17 cellular contexts compared by ENCODE assay signal in the genomic region with DNA sequence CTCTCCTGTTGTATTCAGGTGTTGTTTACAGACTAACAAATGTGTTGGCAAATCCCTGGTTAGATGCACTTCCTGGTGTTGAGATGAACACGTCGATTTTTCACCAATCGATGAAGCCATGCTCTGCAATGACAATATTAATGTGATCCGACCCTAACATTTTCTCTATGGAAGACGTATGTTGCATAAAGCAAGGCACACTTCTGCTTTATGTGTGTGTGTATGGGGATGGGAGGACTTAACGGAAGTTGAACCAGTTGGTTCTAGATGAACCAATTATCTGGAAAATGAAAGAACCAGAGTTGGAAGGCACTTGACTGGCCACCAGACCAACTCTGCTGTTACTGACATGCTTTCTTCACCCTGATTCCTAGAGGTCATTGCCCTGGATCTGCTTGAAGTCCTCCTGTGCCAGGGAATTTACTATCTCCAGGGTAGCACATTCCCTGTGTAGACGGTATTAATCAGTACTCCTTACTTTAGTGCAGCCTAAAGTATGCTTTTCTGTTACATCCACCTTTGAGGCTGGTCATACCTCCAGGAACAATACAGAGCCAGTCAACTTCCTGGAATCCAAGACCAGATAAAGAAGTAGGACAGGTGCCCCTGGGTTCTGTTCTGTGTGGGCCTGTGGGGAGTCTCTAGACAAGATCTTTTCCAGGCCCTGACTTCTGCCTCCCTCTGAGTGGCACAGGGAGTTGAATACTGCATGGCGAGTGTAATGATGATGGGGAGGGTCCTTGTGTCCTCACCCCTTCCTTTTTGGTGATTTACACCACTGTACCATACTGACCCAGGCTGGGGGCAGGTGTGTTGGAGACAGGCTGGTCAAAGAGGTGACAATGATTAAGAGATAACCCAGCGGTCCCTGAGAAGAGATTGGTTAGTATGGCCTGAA. TPM values are rescaled to one million over a fixed set of nuclear protein-coding genes. Genes with fewer than 3 reads are reported as not detected.
DNase-seq lines count a peak whose midpoint lies in the region; ATAC-seq and TF ChIP-seq lines count a peak whose summit lies in the region.
"Had no signal": no experiment of that assay in that cellular context is flagged by ENCODE, and none has a peak within 500 bp of the region (broad histone marks: within the 10 kb centered on the region; RNA-seq: fewer than 3 reads in every experiment).

No MANE protein-coding gene starts in this region.

- no peaks in the 10 kb centered on the region for H3K79me1 ChIP-seq in neuronal stem cell (ENCODE audit: low read depth, low read length)

- H2BK120ac ChIP-seq in neuronal stem cell (ENCODE audit: low read depth, low read length) = no peak overlapping the region

- H3K9me3 ChIP-seq in adipocyte (ENCODE audit: control insufficient read depth, low read length) = no peaks in the 10 kb centered on the region
- H3K9me3 ChIP-seq in neuronal stem cell (replicated peaks in 1 of 2; ENCODE audit: control insufficient read depth in 2 of 2, insufficient read depth in 1 of 2, low read depth in 1 of 2, low read length in 2 of 2) = no peaks in the 10 kb centered on the region
- H3K9me3 ChIP-seq: tibial nerve had no signal

- H3K4me2 ChIP-seq in neuronal stem cell (ENCODE audit: insufficient read depth, low read length, poor library complexity, severe bottlenecking) = no peak overlapping the region

- peak; percentile 50 for DNase-seq in activated CD4-positive, alpha-beta T cell treated with anti-CD3 and anti-CD28 coated beads, Interleukin-2, amount 10 ng/mL, durations not matched to agents 24 days and 14 days
- no peak for DNase-seq in activated CD4-positive, alpha-beta T cell treated with anti-CD3 and anti-CD28 coated beads for 4 hours
- peak; percentile 27 to 39 for DNase-seq in NOMO-1 (lab: John Stamatoyannopoulos, UW; ENCODE audit: unreplicated experiment in 2 of 2)
- DNase-seq in adipocyte (ENCODE audit: low read depth) = no peak
- DNase-seq in neuronal stem cell (ENCODE audit: low spot score) = no peak
- no peak for DNase-seq in mesothelial cell of epicardium (ENCODE audit: low spot score in 2 of 2, unreplicated experiment in 2 of 2)
- DNase-seq in dorsolateral prefrontal cortex = no peak
- DNase-seq: activated T-cell treated with anti-CD3 and anti-CD28 coated beads, Interleukin-2, amount 50 U/mL, for 1 hour; DMS153; NCI-H146; NCI-H510A; nucleus accumbens; small intestine had no signal

- H3K4me3 Mint-ChIP-seq in activated CD4-positive, alpha-beta T cell treated with anti-CD3 and anti-CD28 coated beads, Interleukin-2, amount 10 ng/mL, durations not matched to agents 24 days and 14 days = no peak overlapping the region
- no peak overlapping the region for H3K4me3 Mint-ChIP-seq in mesothelial cell of epicardium

- H3K18ac ChIP-seq in neuronal stem cell (ENCODE audit: low read length) = no peak overlapping the region

- H3K4me1 ChIP-seq in adipocyte (ENCODE audit: control insufficient read depth, insufficient read depth, low read length) = peaks cover 50% of the 10 kb centered on the region
- H3K4me1 ChIP-seq in neuronal stem cell (ENCODE audit: control insufficient read depth in 2 of 2, insufficient read depth in 1 of 2, low read depth in 1 of 2, low read length in 2 of 2) = peaks cover 3 to 9% of the 10 kb centered on the region in 2 donors

- H3K9ac ChIP-seq in adipocyte (ENCODE audit: low read length) (peak overlapping the region; percentile 16), neuronal stem cell (ENCODE audit: low read depth, low read length, poor library complexity) (peak overlapping the region; percentile 26)

- WGBS in neuronal stem cell (ENCODE audit: extremely low coverage in 2 of 2, insufficient read length in 2 of 2, insufficient replicate concordance in 1 of 2), 2 donors = no CpG with 5 or more reads among the region's 9 CpGs

- H3K27me3 ChIP-seq in adipocyte (replicated peaks; ENCODE audit: control insufficient read depth, insufficient read depth, low read length) (no peaks in the 10 kb centered on the region), neuronal stem cell (ENCODE audit: control insufficient read depth in 3 of 3, insufficient read depth in 3 of 3, low read depth in 1 of 3, low read length in 3 of 3) (no peaks in the 10 kb centered on the region), dorsolateral prefrontal cortex (no peaks in the 10 kb centered on the region)
- H3K27me3 ChIP-seq: tibial nerve had no signal

- no peak overlapping the region for H2AK5ac ChIP-seq in neuronal stem cell (ENCODE audit: low read depth, low read length)

- no peak for ATAC-seq in GM18873 (IDR thresholded peaks at IDR 0.05; ENCODE audit: low FRiP score, unreplicated experiment)
- ATAC-seq: left lobe of liver, Right ventricle myocardium inferior had no signal

- H3K4me1 Mint-ChIP-seq in activated CD4-positive, alpha-beta T cell treated with anti-CD3 and anti-CD28 coated beads, Interleukin-2, amount 10 ng/mL, durations not matched to agents 24 days and 14 days = peaks cover 67% of the 10 kb centered on the region
- H3K4me1 Mint-ChIP-seq in mesothelial cell of epicardium = peaks cover 14% of the 10 kb centered on the region

- peaks cover 4% of the 10 kb centered on the region for H3K9me3 Mint-ChIP-seq in activated CD4-positive, alpha-beta T cell treated with anti-CD3 and anti-CD28 coated beads, Interleukin-2, amount 10 ng/mL, durations not matched to agents 24 days and 14 days
- no peaks in the 10 kb centered on the region for H3K9me3 Mint-ChIP-seq in mesothelial cell of epicardium

- H4K8ac ChIP-seq in neuronal stem cell (ENCODE audit: low read depth, low read length) = no peak overlapping the region

- peaks cover 2% of the 10 kb centered on the region for H3K27me3 Mint-ChIP-seq in activated CD4-positive, alpha-beta T cell treated with anti-CD3 and anti-CD28 coated beads, Interleukin-2, amount 10 ng/mL, durations not matched to agents 24 days and 14 days
- no peaks in the 10 kb centered on the region for H3K27me3 Mint-ChIP-seq in mesothelial cell of epicardium (ENCODE audit: low read depth)

- no peak overlapping the region for H2BK5ac ChIP-seq in neuronal stem cell (ENCODE audit: low read length)

- H3K23ac ChIP-seq in neuronal stem cell (ENCODE audit: low read depth, low read length, poor library complexity) = no peak overlapping the region

- H3K36me3 ChIP-seq in adipocyte (ENCODE audit: control insufficient read depth, insufficient read depth, low read length, severe bottlenecking) = peaks cover 63% of the 10 kb centered on the region
- H3K36me3 ChIP-seq in neuronal stem cell (replicated peaks in 1 of 2; ENCODE audit: control insufficient read depth in 2 of 2, insufficient read depth in 2 of 2, low read length in 2 of 2) = peaks cover 30 to 64% of the 10 kb centered on the region in 2 donors

- no peak overlapping the region for H3K4me3 ChIP-seq in adipocyte (ENCODE audit: low read length)
- no peak overlapping the region for H3K4me3 ChIP-seq in neuronal stem cell (ENCODE audit: low read length in 2 of 2)
- H3K4me3 ChIP-seq in dorsolateral prefrontal cortex = no peak overlapping the region
- H3K4me3 ChIP-seq: tibial nerve had no signal

- intact Hi-C loops in activated CD4-positive, alpha-beta T cell treated with anti-CD3 and anti-CD28 coated beads, Interleukin-2, amount 10 ng/mL, durations not matched to agents 24 days and 14 days (cut with micrococcal nuclease) = loop anchor here (10.0 kb wide), 1 partner anchor 324 kb away; a partner anchor contains a TSS
- intact Hi-C loops in dorsolateral prefrontal cortex (cut with DNase I) = loop anchor here in 1 of 2 donors (5.0 kb wide), 2 partner anchors 106 to 126 kb away; a partner anchor contains a TSS

- H2BK12ac ChIP-seq in neuronal stem cell (ENCODE audit: low read length) = no peak overlapping the region

- H3K14ac ChIP-seq in neuronal stem cell (ENCODE audit: low read length) = no peak overlapping the region

- H2BK15ac ChIP-seq in neuronal stem cell (ENCODE audit: low read length) = no peak overlapping the region

- H3K27ac Mint-ChIP-seq in activated CD4-positive, alpha-beta T cell treated with anti-CD3 and anti-CD28 coated beads, Interleukin-2, amount 10 ng/mL, durations not matched to agents 24 days and 14 days = peak overlapping the region; percentile 17
- no peak overlapping the region for H3K27ac Mint-ChIP-seq in mesothelial cell of epicardium

- peaks cover 73% of the 10 kb centered on the region for H3K36me3 Mint-ChIP-seq in activated CD4-positive, alpha-beta T cell treated with anti-CD3 and anti-CD28 coated beads, Interleukin-2, amount 10 ng/mL, durations not matched to agents 24 days and 14 days (ENCODE audit: low read depth)
- peaks cover 13% of the 10 kb centered on the region for H3K36me3 Mint-ChIP-seq in mesothelial cell of epicardium

- no peak overlapping the region for H4K91ac ChIP-seq in neuronal stem cell (ENCODE audit: low read depth, low read length, poor library complexity)

- TF ChIP-seq CTCF in mesothelial cell of epicardium (IDR thresholded peaks at IDR 0.05; ENCODE audit: unreplicated experiment) (no peak), dorsolateral prefrontal cortex (IDR thresholded peaks at IDR 0.05 in 54 of 56, conservative IDR thresholded peaks at IDR 0.05 in 2 of 56; ENCODE audit: low read depth in 1 of 56, partially characterized antibody in 56 of 56) (no peak)

- no peak overlapping the region for H2AFZ ChIP-seq in neuronal stem cell (ENCODE audit: low read length)

- H3K4ac ChIP-seq in neuronal stem cell (ENCODE audit: low read length) = no peak overlapping the region

- H3K27ac ChIP-seq in neuronal stem cell (replicated peaks; ENCODE audit: low read length) (no peak overlapping the region), dorsolateral prefrontal cortex (peak overlapping the region in 4 of 59 donors; percentile 6 to 89 (median 74))

RNA-seq across cellular contexts. Expression of a gene that starts 4.1 kb away (rescaled TPM):
- 40.8 and 49.7 TPM in 2 replicates for total RNA-seq in activated CD4-positive, alpha-beta T cell treated with anti-CD3 and anti-CD28 coated beads, Interleukin-2, amount 10 ng/mL, durations not matched to agents 24 days and 14 days
- polyA plus RNA-seq in neuronal stem cell (2013, experiment 1 of 2) = 56.9 TPM
- polyA plus RNA-seq in neuronal stem cell (2013, experiment 2 of 2) = 53.2 TPM
- total RNA-seq in mesothelial cell of epicardium (56.7 to 69.3 TPM (median 64.2 TPM) in 3 replicates), dorsolateral prefrontal cortex (100 to 1,000 TPM in 1 of 120 experiments, 10 to 100 TPM in 119; 55.2 to 101 (median 73.3) TPM)

RNA-seq across cellular contexts. Expression of a gene that starts 8.7 kb away (rescaled TPM):
- total RNA-seq in activated CD4-positive, alpha-beta T cell treated with anti-CD3 and anti-CD28 coated beads, Interleukin-2, amount 10 ng/mL, durations not matched to agents 24 days and 14 days = 63.0 and 65.4 TPM in 2 replicates
- 18.3 TPM for polyA plus RNA-seq in neuronal stem cell (2013, experiment 1 of 2)
- 18.2 TPM for polyA plus RNA-seq in neuronal stem cell (2013, experiment 2 of 2)
- total RNA-seq in mesothelial cell of epicardium (89.2 to 92.2 TPM (median 89.3 TPM) in 3 replicates), dorsolateral prefrontal cortex (10 to 100 TPM; 13.3 to 43.5 (median 23.9) TPM)

RNA-seq across cellular contexts. Expression of a gene that starts 9.0 kb away (rescaled TPM):
- 4.5 and 7.4 TPM in 2 replicates for total RNA-seq in activated CD4-positive, alpha-beta T cell treated with anti-CD3 and anti-CD28 coated beads, Interleukin-2, amount 10 ng/mL, durations not matched to agents 24 days and 14 days
- 0.59 TPM for polyA plus RNA-seq in neuronal stem cell (2013, experiment 1 of 2)
- polyA plus RNA-seq in neuronal stem cell (2013, experiment 2 of 2) = 0.32 TPM
- 3.9 to 5.5 TPM (median 4.8 TPM) in 3 replicates for total RNA-seq in mesothelial cell of epicardium
- total RNA-seq in dorsolateral prefrontal cortex = 1 to 10 TPM in 118 of 120 experiments, under 1 TPM in 2; 0.71 to 8.3 (median 3.4) TPM

RNA-seq across cellular contexts. Expression of a gene that starts 39.6 kb away (rescaled TPM):
- total RNA-seq in activated CD4-positive, alpha-beta T cell treated with anti-CD3 and anti-CD28 coated beads, Interleukin-2, amount 10 ng/mL, durations not matched to agents 24 days and 14 days = not detected in 2 replicates
- 16.1 TPM for polyA plus RNA-seq in neuronal stem cell (2013, experiment 1 of 2)
- polyA plus RNA-seq in neuronal stem cell (2013, experiment 2 of 2) = 16.0 TPM
- total RNA-seq in mesothelial cell of epicardium (171 to 173 TPM (median 173 TPM) in 3 replicates), dorsolateral prefrontal cortex (10 to 100 TPM in 9 of 120 experiments, 1 to 10 TPM in 111; 2.3 to 15.3 (median 6.3) TPM)

Comparison
In these comparisons a context has a peak if more than half of its experiments do, and no peak if none do; other contexts are left out.
1. DNase-seq: peak in activated CD4-positive, alpha-beta T cell treated with anti-CD3 and anti-CD28 coated beads, Interleukin-2, amount 10 ng/mL, durations not matched to agents 24 days and 14 days (single experiment) and NOMO-1 (2 of 2); none in activated CD4-positive, alpha-beta T cell treated with anti-CD3 and anti-CD28 coated beads for 4 hours (0 of 2), adipocyte (single experiment), neuronal stem cell (single experiment), mesothelial cell of epicardium (0 of 2) and dorsolateral prefrontal cortex (0 of 10).